Comparison of ENCODE assay signal across 32 cellular contexts in genomic region chr1:212838145-212838544, GRCh38. TPM values are rescaled to one million over a fixed set of nuclear protein-coding genes. Genes with fewer than 3 reads are reported as not detected.
"Had no signal": no experiment of that assay in that cellular context is flagged by ENCODE, and none has a peak within 500 bp of the region (broad histone marks: within the 10 kb centered on the region; RNA-seq: fewer than 3 reads in every experiment).

No MANE protein-coding gene starts in this region.

- H2AFZ ChIP-seq: parathyroid adenoma had no signal

- H3K4me1 Mint-ChIP-seq: nephron, neural crest cell had no signal

- H3K27ac Mint-ChIP-seq: naive thymus-derived CD8-positive, alpha-beta T cell; nephron; stimulated activated naive B cell treated with anti-CD40 and anti-IgM and Interleukin-4, amounts not matched to agents 10 μg/mL and 1 μg/mL and 100 μg/mL, for 72 hours had no signal

- H3K4me3 ChIP-seq: left lung, lower lobe of right lung, right atrium auricular region, right lobe of liver, smooth muscle cell, stomach, testis, thyroid gland, transverse colon, upper lobe of left lung, vagina had no signal

- H3K4me3 Mint-ChIP-seq: naive thymus-derived CD8-positive, alpha-beta T cell; nephron; neural crest cell; stimulated activated naive B cell treated with anti-CD40 and anti-IgM and Interleukin-4, amounts not matched to agents 10 μg/mL and 1 μg/mL and 100 μg/mL, for 72 hours had no signal

- H3K36me3 Mint-ChIP-seq: naive thymus-derived CD8-positive, alpha-beta T cell; stimulated activated naive B cell treated with anti-CD40 and anti-IgM and Interleukin-4, amounts not matched to agents 10 μg/mL and 1 μg/mL and 100 μg/mL, for 72 hours had no signal

- H3K79me2 ChIP-seq: parathyroid adenoma had no signal

- H3K27me3 Mint-ChIP-seq: naive thymus-derived CD8-positive, alpha-beta T cell; stimulated activated naive B cell treated with anti-CD40 and anti-IgM and Interleukin-4, amounts not matched to agents 10 μg/mL and 1 μg/mL and 100 μg/mL, for 72 hours had no signal

- H3K27me3 ChIP-seq: left lung, right atrium auricular region, right lobe of liver, stomach, testis, thyroid gland, transverse colon, upper lobe of left lung, vagina had no signal

- H3K9me3 Mint-ChIP-seq: naive thymus-derived CD8-positive, alpha-beta T cell; nephron; neural crest cell; stimulated activated naive B cell treated with anti-CD40 and anti-IgM and Interleukin-4, amounts not matched to agents 10 μg/mL and 1 μg/mL and 100 μg/mL, for 72 hours had no signal

- H3K27ac ChIP-seq: left lung, lower lobe of right lung, parathyroid adenoma, right atrium auricular region, right lobe of liver, stomach, testis, thyroid gland, transverse colon, upper lobe of left lung, vagina had no signal

- H3K36me3 ChIP-seq: left lung, lower lobe of right lung, right atrium auricular region, right lobe of liver, stomach, thyroid gland, transverse colon, upper lobe of left lung, vagina had no signal

- H3K9me3 ChIP-seq: left lung, lower lobe of right lung, right atrium auricular region, right lobe of liver, stomach, testis, thyroid gland, transverse colon, upper lobe of left lung, vagina had no signal

- H3K4me2 ChIP-seq: smooth muscle cell had no signal

- FAIRE-seq: keratinocyte had no signal

- H3K4me1 ChIP-seq: left lung, lower lobe of right lung, parathyroid adenoma, right atrium auricular region, testis, thyroid gland, upper lobe of left lung, vagina had no signal

- DNase-seq: hippocampal formation; kidney glomerular epithelial cell; left colon; left lung; lower lobe of right lung; mammary epithelial cell; mesenchymal stem cell; naive thymus-derived CD8-positive, alpha-beta T cell; nucleus accumbens; right lobe of liver; stimulated activated CD4-positive, alpha-beta T cell treated with anti-CD3 and anti-CD28 coated beads, Interleukin-15, amount 100 ng/mL, for 24 hours; stimulated activated CD4-positive, alpha-beta T cell treated with anti-CD3 and anti-CD28 coated beads, Interleukin-2, amount 100 ng/mL, for 24 hours; stimulated activated CD4-positive, alpha-beta T cell treated with anti-CD3 and anti-CD28 coated beads, Interleukin-4, amount 100 ng/mL, for 1 hour; stimulated activated naive B cell treated with anti-CD40 and anti-IgM and Interleukin-4, amounts not matched to agents 10 μg/mL and 1 μg/mL and 100 μg/mL, for 72 hours; stimulated activated naive CD8-positive, alpha-beta T cell treated with anti-CD3 and anti-CD28 coated beads, Interleukin-15, Interleukin-2, amounts not matched to agents 100 U/mL and 50 U/mL, for 24 hours; stomach; testis; thyroid gland; transverse colon; upper lobe of left lung had no signal

- H3K9ac ChIP-seq: parathyroid adenoma had no signal

- ATAC-seq: left colon; left lung; lower lobe of right lung; naive thymus-derived CD8-positive, alpha-beta T cell; right lobe of liver; stimulated activated naive B cell treated with anti-CD40 and anti-IgM and Interleukin-4, amounts not matched to agents 10 μg/mL and 1 μg/mL and 100 μg/mL, for 72 hours; stimulated activated naive CD8-positive, alpha-beta T cell treated with anti-CD3 and anti-CD28 coated beads, Interleukin-15, Interleukin-2, amounts not matched to agents 100 U/mL and 50 U/mL, for 24 hours had no signal

RNA-seq across cellular contexts. Expression of gene SPATA45, which starts 9.3 kb away (rescaled TPM):
- total RNA-seq: left colon; left lung; lower lobe of right lung; mammary epithelial cell; naive thymus-derived CD8-positive, alpha-beta T cell; osteocyte; posterior vena cava; pulmonary artery endothelial cell; right atrium auricular region; smooth muscle cell; stomach; thyroid gland; transverse colon; urinary bladder; vagina had no signal
- polyA plus RNA-seq: keratinocyte; liver; mammary epithelial cell; naive thymus-derived CD8-positive, alpha-beta T cell; stomach; urinary bladder had no signal
